ENCODE assay signal across 23 cellular contexts in genomic region chr10:122777515-122778059, GRCh38.
"Had no signal": no experiment of that assay in that cellular context is flagged by ENCODE, and none has a peak within 500 bp of the region (broad histone marks: within the 10 kb centered on the region; RNA-seq: fewer than 3 reads in every experiment).

No MANE protein-coding gene starts in this region.

- H3K4me3 ChIP-seq: coronary artery, dorsolateral prefrontal cortex, esophagus muscularis mucosa, gastrocnemius medialis, heart right ventricle, left lung, lower lobe of right lung, mucosa of descending colon had no signal

- ATAC-seq: gastrocnemius medialis, heart right ventricle, left cardiac atrium, left lung, left ventricle myocardium superior, lower lobe of right lung, mucosa of descending colon had no signal

- DNase-seq: dermis blood vessel endothelial cell; dorsolateral prefrontal cortex; effector CD4-positive, alpha-beta T cell; effector memory CD4-positive, alpha-beta T cell; foreskin melanocyte; gastrocnemius medialis; glutamatergic neuron; head of caudate nucleus; heart right ventricle; hippocampal formation; left cardiac atrium; left ventricle myocardium superior; lower lobe of right lung; mesenchymal stem cell; naive B cell had no signal

- H3K27ac ChIP-seq: coronary artery, dorsolateral prefrontal cortex, esophagus muscularis mucosa, gastrocnemius medialis, heart right ventricle, left lung, lower lobe of right lung had no signal

- H3K9me3 ChIP-seq: esophagus muscularis mucosa, gastrocnemius medialis, heart right ventricle, left lung, lower lobe of right lung, mucosa of descending colon had no signal

- FAIRE-seq: colon, endothelial cell of umbilical vein, islet of Langerhans, keratinocyte had no signal

- H3K36me3 ChIP-seq: esophagus muscularis mucosa, gastrocnemius medialis, heart right ventricle, left lung, lower lobe of right lung had no signal

- H3K4me1 ChIP-seq: esophagus muscularis mucosa, gastrocnemius medialis, heart right ventricle, left lung, lower lobe of right lung had no signal
